1 cellular context compared by ENCODE assay signal in the genomic region with DNA sequence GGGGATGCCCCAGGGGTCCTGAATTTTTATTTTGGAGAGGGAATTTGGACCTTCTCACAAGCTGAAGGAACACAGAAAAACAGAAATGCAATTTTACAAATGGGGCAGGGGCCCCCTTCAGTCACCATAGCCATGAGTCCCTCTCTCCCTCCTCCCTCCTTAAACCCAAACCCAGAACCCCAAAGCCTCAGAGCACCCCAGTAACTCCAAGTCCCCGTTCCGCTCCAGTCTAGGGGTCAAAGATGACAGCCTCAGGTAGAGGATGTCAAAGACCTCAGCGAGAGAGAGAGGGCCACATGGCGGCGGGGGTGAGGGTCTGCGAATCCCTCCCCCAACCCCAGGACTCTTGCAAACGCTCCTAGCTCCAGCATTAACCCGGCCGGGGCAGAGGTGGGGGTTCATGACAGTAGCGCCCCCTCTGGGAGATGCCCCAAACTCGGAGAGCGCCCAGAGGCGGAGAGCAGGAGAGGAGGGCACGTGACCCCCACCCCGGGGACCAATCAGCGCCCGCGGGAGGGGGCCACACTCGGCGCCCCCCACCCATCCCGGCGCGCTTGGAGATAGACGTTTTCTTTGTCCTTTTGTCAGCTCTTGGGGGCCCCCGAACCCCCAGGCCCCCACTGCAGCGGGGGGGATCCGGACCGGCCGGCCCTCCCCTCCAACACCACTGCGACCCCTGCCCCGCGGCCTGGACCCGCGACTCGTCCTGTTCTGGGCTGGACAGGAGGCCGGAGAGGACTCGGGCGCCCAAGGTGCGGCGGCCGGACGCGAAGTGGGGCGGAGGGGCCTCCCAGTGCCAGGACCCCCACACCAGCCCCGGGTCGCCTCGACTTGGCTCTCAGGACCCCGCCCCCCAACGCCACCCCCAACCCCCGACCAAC.
TF ChIP-seq lines count a peak whose summit lies in the region.

No MANE protein-coding gene starts in this region.

TF ChIP-seq in HepG2, 621 proteins besides CTCF, POLR2A, EP300 and RAD21 (continued from another document and continues in another):
- TF ChIP-seq, protein P1, sequence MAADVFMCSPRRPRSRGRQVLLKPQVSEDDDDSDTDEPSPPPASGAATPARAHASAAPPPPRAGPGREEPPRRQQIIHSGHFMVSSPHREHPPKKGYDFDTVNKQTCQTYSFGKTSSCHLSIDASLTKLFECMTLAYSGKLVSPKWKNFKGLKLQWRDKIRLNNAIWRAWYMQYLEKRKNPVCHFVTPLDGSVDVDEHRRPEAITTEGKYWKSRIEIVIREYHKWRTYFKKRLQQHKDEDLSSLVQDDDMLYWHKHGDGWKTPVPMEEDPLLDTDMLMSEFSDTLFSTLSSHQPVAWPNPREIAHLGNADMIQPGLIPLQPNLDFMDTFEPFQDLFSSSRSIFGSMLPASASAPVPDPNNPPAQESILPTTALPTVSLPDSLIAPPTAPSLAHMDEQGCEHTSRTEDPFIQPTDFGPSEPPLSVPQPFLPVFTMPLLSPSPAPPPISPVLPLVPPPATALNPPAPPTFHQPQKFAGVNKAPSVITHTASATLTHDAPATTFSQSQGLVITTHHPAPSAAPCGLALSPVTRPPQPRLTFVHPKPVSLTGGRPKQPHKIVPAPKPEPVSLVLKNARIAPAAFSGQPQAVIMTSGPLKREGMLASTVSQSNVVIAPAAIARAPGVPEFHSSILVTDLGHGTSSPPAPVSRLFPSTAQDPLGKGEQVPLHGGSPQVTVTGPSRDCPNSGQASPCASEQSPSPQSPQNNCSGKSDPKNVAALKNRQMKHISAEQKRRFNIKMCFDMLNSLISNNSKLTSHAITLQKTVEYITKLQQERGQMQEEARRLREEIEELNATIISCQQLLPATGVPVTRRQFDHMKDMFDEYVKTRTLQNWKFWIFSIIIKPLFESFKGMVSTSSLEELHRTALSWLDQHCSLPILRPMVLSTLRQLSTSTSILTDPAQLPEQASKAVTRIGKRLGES (CRISPR knock-in tag; IDR thresholded peaks at IDR 0.05; ENCODE audit: borderline replicate concordance): no peak
- TF ChIP-seq KDM5A (IDR thresholded peaks at IDR 0.05; ENCODE audit: borderline replicate concordance, low read length) (no peak), HNRNPLL (IDR thresholded peaks at IDR 0.05; ENCODE audit: low read depth, low read length, poor library complexity, severe bottlenecking) (peak; percentile 27), RCOR2 (CRISPR knock-in tag; IDR thresholded peaks at IDR 0.05) (0 out of 2 replicates have a peak, but pooled peaks have one; percentile 37), MXI1 (IDR thresholded peaks at IDR 0.05; ENCODE audit: borderline replicate concordance, low read depth, low read length) (no peak), ZNF768 (CRISPR knock-in tag; IDR thresholded peaks at IDR 0.05) (peak; percentile 39; the same call in 1 of the 2 replicates), RBAK (CRISPR knock-in tag; IDR thresholded peaks at IDR 0.05) (no peak), ZNF672 (CRISPR knock-in tag; IDR thresholded peaks at IDR 0.05) (no peak), HHEX (CRISPR knock-in tag; IDR thresholded peaks at IDR 0.05) (no peak), REXO4 (CRISPR knock-in tag; IDR thresholded peaks at IDR 0.05; ENCODE audit: borderline replicate concordance) (no peak), PHF21A (CRISPR knock-in tag; IDR thresholded peaks at IDR 0.05) (peak; percentile 34; the same call in 1 of the 2 replicates), SMAD3 (CRISPR knock-in tag; IDR thresholded peaks at IDR 0.05) (no peak), ZNF44 (CRISPR knock-in tag; IDR thresholded peaks at IDR 0.05) (no peak), KLF6 (CRISPR knock-in tag; IDR thresholded peaks at IDR 0.05) (0 out of 2 replicates have a peak, but pooled peaks have one; percentile 28), BRCA1 (CRISPR knock-in tag; IDR thresholded peaks at IDR 0.05) (no peak), PPARG (CRISPR knock-in tag; conservative IDR thresholded peaks at IDR 0.05) (no peak), NR1H2 (CRISPR knock-in tag; IDR thresholded peaks at IDR 0.05; ENCODE audit: borderline replicate concordance, low read depth) (no peak), THAP11 (CRISPR knock-in tag; IDR thresholded peaks at IDR 0.05) (0 out of 2 replicates have a peak, but pooled peaks have one; percentile 29), ATF1 (CRISPR knock-in tag; IDR thresholded peaks at IDR 0.05) (no peak), ONECUT2 (CRISPR knock-in tag; IDR thresholded peaks at IDR 0.05) (no peak), SNAPC2 (CRISPR knock-in tag; IDR thresholded peaks at IDR 0.05) (no peak)
- TF ChIP-seq, protein P2, sequence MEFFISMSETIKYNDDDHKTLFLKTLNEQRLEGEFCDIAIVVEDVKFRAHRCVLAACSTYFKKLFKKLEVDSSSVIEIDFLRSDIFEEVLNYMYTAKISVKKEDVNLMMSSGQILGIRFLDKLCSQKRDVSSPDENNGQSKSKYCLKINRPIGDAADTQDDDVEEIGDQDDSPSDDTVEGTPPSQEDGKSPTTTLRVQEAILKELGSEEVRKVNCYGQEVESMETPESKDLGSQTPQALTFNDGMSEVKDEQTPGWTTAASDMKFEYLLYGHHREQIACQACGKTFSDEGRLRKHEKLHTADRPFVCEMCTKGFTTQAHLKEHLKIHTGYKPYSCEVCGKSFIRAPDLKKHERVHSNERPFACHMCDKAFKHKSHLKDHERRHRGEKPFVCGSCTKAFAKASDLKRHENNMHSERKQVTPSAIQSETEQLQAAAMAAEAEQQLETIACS (CRISPR knock-in tag; IDR thresholded peaks at IDR 0.05): no peak
- TF ChIP-seq, protein P3, sequence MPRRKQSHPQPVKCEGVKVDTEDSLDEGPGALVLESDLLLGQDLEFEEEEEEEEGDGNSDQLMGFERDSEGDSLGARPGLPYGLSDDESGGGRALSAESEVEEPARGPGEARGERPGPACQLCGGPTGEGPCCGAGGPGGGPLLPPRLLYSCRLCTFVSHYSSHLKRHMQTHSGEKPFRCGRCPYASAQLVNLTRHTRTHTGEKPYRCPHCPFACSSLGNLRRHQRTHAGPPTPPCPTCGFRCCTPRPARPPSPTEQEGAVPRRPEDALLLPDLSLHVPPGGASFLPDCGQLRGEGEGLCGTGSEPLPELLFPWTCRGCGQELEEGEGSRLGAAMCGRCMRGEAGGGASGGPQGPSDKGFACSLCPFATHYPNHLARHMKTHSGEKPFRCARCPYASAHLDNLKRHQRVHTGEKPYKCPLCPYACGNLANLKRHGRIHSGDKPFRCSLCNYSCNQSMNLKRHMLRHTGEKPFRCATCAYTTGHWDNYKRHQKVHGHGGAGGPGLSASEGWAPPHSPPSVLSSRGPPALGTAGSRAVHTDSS (CRISPR knock-in tag; conservative IDR thresholded peaks at IDR 0.05): no peak
- TF ChIP-seq, protein P4, sequence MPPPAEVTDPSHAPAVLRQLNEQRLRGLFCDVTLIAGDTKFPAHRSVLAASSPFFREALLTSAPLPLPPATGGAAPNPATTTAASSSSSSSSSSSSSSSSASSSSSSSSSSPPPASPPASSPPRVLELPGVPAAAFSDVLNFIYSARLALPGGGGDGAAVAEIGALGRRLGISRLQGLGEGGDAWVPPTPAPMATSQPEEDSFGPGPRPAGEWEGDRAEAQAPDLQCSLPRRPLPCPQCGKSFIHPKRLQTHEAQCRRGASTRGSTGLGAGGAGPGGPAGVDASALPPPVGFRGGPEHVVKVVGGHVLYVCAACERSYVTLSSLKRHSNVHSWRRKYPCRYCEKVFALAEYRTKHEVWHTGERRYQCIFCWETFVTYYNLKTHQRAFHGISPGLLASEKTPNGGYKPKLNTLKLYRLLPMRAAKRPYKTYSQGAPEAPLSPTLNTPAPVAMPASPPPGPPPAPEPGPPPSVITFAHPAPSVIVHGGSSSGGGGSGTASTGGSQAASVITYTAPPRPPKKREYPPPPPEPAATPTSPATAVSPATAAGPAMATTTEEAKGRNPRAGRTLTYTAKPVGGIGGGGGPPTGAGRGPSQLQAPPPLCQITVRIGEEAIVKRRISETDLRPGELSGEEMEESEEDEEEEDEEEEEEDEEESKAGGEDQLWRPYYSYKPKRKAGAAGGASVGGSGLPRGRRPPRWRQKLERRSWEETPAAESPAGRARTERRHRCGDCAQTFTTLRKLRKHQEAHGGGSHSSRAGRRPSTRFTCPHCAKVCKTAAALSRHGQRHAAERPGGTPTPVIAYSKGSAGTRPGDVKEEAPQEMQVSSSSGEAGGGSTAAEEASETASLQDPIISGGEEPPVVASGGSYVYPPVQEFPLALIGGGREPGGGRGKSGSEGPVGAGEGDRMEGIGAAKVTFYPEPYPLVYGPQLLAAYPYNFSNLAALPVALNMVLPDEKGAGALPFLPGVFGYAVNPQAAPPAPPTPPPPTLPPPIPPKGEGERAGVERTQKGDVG (CRISPR knock-in tag; IDR thresholded peaks at IDR 0.05; ENCODE audit: borderline replicate concordance): no peak
- TF ChIP-seq, protein P5, sequence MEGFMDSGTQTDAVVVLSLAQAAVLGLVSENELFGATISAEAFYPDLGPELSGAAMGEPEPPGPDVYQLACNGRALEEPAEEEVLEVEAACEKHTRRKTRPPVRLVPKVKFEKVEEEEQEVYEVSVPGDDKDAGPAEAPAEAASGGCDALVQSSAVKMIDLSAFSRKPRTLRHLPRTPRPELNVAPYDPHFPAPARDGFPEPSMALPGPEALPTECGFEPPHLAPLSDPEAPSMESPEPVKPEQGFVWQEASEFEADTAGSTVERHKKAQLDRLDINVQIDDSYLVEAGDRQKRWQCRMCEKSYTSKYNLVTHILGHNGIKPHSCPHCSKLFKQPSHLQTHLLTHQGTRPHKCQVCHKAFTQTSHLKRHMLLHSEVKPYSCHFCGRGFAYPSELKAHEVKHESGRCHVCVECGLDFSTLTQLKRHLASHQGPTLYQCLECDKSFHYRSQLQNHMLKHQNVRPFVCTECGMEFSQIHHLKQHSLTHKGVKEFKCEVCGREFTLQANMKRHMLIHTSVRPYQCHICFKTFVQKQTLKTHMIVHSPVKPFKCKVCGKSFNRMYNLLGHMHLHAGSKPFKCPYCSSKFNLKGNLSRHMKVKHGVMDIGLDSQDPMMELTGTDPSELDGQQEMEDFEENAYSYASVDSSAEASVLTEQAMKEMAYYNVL (CRISPR knock-in tag; IDR thresholded peaks at IDR 0.05; ENCODE audit: borderline replicate concordance): no peak
- TF ChIP-seq, protein P6, sequence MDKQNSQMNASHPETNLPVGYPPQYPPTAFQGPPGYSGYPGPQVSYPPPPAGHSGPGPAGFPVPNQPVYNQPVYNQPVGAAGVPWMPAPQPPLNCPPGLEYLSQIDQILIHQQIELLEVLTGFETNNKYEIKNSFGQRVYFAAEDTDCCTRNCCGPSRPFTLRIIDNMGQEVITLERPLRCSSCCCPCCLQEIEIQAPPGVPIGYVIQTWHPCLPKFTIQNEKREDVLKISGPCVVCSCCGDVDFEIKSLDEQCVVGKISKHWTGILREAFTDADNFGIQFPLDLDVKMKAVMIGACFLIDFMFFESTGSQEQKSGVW (CRISPR knock-in tag; IDR thresholded peaks at IDR 0.05; ENCODE audit: borderline replicate concordance): no peak
- TF ChIP-seq, protein P7, sequence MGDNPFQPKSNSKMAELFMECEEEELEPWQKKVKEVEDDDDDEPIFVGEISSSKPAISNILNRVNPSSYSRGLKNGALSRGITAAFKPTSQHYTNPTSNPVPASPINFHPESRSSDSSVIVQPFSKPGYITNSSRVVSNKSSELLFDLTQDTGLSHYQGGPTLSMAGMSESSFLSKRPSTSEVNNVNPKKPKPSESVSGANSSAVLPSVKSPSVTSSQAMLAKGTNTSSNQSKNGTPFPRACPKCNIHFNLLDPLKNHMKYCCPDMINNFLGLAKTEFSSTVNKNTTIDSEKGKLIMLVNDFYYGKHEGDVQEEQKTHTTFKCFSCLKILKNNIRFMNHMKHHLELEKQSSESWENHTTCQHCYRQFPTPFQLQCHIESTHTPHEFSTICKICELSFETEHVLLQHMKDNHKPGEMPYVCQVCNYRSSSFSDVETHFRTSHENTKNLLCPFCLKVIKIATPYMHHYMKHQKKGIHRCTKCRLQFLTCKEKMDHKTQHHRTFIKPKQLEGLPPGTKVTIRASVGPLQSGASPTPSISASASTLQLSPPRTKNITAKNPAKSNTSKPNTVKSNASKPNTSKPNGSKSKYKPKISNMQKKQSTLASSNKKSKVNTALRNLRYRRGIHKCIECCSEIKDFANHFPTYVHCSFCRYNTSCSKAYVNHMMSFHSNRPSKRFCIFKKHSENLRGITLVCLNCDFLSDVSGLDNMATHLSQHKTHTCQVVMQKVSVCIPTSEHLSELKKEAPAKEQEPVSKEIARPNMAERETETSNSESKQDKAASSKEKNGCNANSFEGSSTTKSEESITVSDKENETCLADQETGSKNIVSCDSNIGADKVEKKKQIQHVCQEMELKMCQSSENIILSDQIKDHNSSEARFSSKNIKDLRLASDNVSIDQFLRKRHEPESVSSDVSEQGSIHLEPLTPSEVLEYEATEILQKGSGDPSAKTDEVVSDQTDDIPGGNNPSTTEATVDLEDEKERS (CRISPR knock-in tag; IDR thresholded peaks at IDR 0.05): no peak
- TF ChIP-seq, protein P8, sequence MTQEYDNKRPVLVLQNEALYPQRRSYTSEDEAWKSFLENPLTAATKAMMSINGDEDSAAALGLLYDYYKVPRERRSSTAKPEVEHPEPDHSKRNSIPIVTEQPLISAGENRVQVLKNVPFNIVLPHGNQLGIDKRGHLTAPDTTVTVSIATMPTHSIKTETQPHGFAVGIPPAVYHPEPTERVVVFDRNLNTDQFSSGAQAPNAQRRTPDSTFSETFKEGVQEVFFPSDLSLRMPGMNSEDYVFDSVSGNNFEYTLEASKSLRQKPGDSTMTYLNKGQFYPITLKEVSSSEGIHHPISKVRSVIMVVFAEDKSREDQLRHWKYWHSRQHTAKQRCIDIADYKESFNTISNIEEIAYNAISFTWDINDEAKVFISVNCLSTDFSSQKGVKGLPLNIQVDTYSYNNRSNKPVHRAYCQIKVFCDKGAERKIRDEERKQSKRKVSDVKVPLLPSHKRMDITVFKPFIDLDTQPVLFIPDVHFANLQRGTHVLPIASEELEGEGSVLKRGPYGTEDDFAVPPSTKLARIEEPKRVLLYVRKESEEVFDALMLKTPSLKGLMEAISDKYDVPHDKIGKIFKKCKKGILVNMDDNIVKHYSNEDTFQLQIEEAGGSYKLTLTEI (CRISPR knock-in tag; conservative IDR thresholded peaks at IDR 0.05): no peak
- TF ChIP-seq, protein P9, sequence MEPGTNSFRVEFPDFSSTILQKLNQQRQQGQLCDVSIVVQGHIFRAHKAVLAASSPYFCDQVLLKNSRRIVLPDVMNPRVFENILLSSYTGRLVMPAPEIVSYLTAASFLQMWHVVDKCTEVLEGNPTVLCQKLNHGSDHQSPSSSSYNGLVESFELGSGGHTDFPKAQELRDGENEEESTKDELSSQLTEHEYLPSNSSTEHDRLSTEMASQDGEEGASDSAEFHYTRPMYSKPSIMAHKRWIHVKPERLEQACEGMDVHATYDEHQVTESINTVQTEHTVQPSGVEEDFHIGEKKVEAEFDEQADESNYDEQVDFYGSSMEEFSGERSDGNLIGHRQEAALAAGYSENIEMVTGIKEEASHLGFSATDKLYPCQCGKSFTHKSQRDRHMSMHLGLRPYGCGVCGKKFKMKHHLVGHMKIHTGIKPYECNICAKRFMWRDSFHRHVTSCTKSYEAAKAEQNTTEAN (CRISPR knock-in tag; conservative IDR thresholded peaks at IDR 0.05): no peak
